In the genomic region with DNA sequence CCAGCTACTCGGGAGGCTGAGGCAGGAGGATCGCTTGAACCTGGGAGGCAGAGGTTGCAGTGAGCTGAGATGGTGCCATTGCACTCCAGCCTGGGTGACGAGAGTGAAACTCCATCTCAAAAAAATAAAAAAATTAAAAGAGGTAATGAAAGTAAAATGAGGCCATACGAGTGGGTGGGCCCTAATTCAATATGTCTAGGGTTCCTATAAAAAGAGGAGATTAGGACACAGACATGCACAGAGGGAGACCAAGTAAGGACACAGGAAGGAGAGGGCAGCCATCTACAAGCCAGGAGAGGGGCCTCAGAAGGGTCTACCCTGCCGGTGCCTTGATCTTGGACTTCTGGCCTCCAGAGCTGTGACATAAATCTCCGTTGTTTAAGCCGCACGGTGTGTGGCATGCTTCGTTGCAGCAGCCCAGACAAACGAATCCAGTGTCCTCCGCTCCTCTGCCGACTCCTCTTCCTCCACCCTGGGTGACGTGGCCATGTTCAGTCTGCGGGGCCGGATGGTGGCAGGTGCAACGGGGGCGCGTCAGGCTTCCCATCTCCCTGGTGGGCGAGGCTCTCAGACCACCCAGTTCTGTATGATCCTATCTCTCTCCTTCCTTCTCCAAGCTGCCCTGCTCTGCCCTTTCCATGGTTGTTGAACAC, we compare ENCODE assay signal across 13 cellular contexts.
"Had no signal": no experiment of that assay in that cellular context is flagged by ENCODE, and none has a peak within 500 bp of the region (broad histone marks: within the 10 kb centered on the region; RNA-seq: fewer than 3 reads in every experiment).

No MANE protein-coding gene starts in this region.

- H3K27me3 Mint-ChIP-seq: activated CD4-positive, alpha-beta T cell treated with anti-CD3 and anti-CD28 coated beads, Interleukin-2, amount 10 ng/mL, durations not matched to agents 7 days and 5 days; activated naive CD8-positive, alpha-beta T cell treated with anti-CD3 and anti-CD28 coated beads, Interleukin-2, amount 10 ng/mL, durations not matched to agents 7 days and 5 days had no signal

- H3K27ac ChIP-seq: colonic mucosa, hepatocyte, ovary, transverse colon had no signal

- H3K4me3 Mint-ChIP-seq: activated CD4-positive, alpha-beta T cell treated with anti-CD3 and anti-CD28 coated beads, Interleukin-2, amount 10 ng/mL, durations not matched to agents 7 days and 5 days; activated naive CD8-positive, alpha-beta T cell treated with anti-CD3 and anti-CD28 coated beads, Interleukin-2, amount 10 ng/mL, durations not matched to agents 7 days and 5 days; brain; nephron had no signal

- H3K9me3 ChIP-seq: colonic mucosa, ovary had no signal

- H3K79me2 ChIP-seq: hepatocyte had no signal

- H3K27me3 ChIP-seq: colonic mucosa, hepatocyte, ovary, transverse colon had no signal

- H3K36me3 ChIP-seq: colonic mucosa, ovary, transverse colon had no signal

- H3K27ac Mint-ChIP-seq: activated CD4-positive, alpha-beta T cell treated with anti-CD3 and anti-CD28 coated beads, Interleukin-2, amount 10 ng/mL, durations not matched to agents 7 days and 5 days; activated naive CD8-positive, alpha-beta T cell treated with anti-CD3 and anti-CD28 coated beads, Interleukin-2, amount 10 ng/mL, durations not matched to agents 7 days and 5 days; nephron had no signal

- H3K4me3 ChIP-seq: colonic mucosa, hepatocyte, ovary, transverse colon had no signal

- DNase-seq: activated CD4-positive, alpha-beta T cell treated with anti-CD3 and anti-CD28 coated beads, Interleukin-2, amount 10 ng/mL, durations not matched to agents 7 days and 5 days; activated naive CD4-positive, alpha-beta T cell; activated naive CD8-positive, alpha-beta T cell treated with anti-CD3 and anti-CD28 coated beads, Interleukin-2, amount 10 ng/mL, durations not matched to agents 7 days and 5 days; activated T-cell treated with anti-CD3 and anti-CD28 coated beads for 4 hours; central memory CD4-positive, alpha-beta T cell; colonic mucosa; stimulated activated CD4-positive, alpha-beta T cell treated with anti-CD3 and anti-CD28 coated beads, Interleukin-4, amount 100 ng/mL, for 1 hour; stimulated activated naive CD4-positive, alpha-beta T cell treated with Interleukin-2 at 50 U/mL for 16 hours; transverse colon had no signal

- H3K4me2 ChIP-seq: hepatocyte had no signal

- H2AFZ ChIP-seq: hepatocyte had no signal
